1 cellular context compared by ENCODE assay signal in the genomic region with DNA sequence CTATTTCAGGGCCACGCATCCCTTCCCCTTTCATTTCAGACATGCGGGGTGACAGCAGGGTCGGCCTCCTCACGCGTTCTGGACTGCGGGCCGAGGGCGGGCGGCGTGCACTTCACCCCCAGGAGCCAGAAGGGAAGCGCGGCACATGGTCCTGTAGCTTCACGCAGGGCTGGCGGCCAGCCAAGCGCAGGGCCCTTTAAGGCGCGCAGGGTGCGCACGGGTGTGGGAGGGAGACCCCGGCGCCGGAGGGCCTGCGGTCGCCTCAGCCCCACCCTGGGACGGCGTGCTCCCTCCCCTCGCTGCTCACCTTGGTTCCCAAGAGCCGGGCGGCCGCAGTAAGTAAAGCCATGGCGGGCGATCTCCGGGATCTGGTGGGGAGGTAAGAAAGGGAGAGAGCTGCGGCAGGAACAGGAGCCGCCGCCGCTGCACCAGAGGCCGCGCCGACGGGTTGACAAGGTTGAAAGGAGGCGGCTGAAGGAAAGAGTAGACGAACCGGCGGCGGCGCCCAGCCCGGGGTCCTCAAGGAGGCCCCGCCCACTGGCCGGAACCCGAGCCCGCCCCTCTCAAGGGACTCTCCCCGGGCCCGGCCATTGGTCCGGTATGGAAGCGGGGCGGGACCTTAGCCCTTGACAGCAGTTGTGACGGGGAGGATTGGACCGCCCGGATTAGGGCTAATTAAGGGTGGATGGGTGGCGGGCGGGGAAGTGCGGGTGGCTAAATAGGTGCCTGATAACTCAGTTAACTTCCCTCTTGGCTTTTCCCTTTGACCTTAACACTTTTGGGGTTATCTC.
TF ChIP-seq lines count a peak whose summit lies in the region.

A gene (minus strand): TSS at position 478 of the 791 bp plus-strand sequence. CDS start 129 bp downstream, at position 349.

TF ChIP-seq in HEK293, 187 proteins besides CTCF, POLR2A, EP300 and RAD21 (continued from another document and continues in another):
- TF ChIP-seq ZNF341 (tag by site-specific recombination; IDR thresholded peaks at IDR 0.05; ENCODE audit: low read depth) (peak; percentile 63; the same call in 1 of the 2 replicates), ZNF596 (tag by site-specific recombination; IDR thresholded peaks at IDR 0.05) (no peak), ZNF560 (tag by site-specific recombination; IDR thresholded peaks at IDR 0.05; ENCODE audit: borderline replicate concordance) (no peak), OSR2 (tag by site-specific recombination; IDR thresholded peaks at IDR 0.05) (0 out of 2 replicates have a peak, but pooled peaks have one; percentile 30), ZNF501 (tag by site-specific recombination; IDR thresholded peaks at IDR 0.05) (peak; percentile 93), ZNF23 (tag by site-specific recombination; IDR thresholded peaks at IDR 0.05; ENCODE audit: borderline replicate concordance) (no peak), ZNF768 (tag by site-specific recombination; IDR thresholded peaks at IDR 0.05) (no peak), ZNF174 (tag by site-specific recombination; IDR thresholded peaks at IDR 0.05) (no peak), TRIM28 (IDR thresholded peaks at IDR 0.05; ENCODE audit: borderline replicate concordance, low read length) (no peak), HOXC10 (CRISPR knock-in tag; IDR thresholded peaks at IDR 0.05) (no peak), ZNF664 (tag by site-specific recombination; IDR thresholded peaks at IDR 0.05) (peak; percentile 69; the same call in 1 of the 2 replicates), ZNF274 (IDR thresholded peaks at IDR 0.05; ENCODE audit: low read length) (no peak), ZNF274 (tag by site-specific recombination; IDR thresholded peaks at IDR 0.05; ENCODE audit: borderline replicate concordance) (no peak), ZNF184 (tag by site-specific recombination; IDR thresholded peaks at IDR 0.05) (peak; percentile 65; the same call in 1 of the 2 replicates), ZNF610 (tag by site-specific recombination; IDR thresholded peaks at IDR 0.05; ENCODE audit: borderline replicate concordance) (peak; percentile 77; the same call in 1 of the 2 replicates), HOXD13 (CRISPR knock-in tag; IDR thresholded peaks at IDR 0.05; ENCODE audit: borderline replicate concordance) (no peak), ZFP37 (tag by site-specific recombination; IDR thresholded peaks at IDR 0.05) (peak; percentile 81), ZNF549 (tag by site-specific recombination; IDR thresholded peaks at IDR 0.05) (no peak), TCF7L2 (IDR thresholded peaks at IDR 0.05; ENCODE audit: borderline replicate concordance, low read depth, low read length) (no peak), ZBTB20 (tag by site-specific recombination; IDR thresholded peaks at IDR 0.05) (peak; percentile 61; the same call in 1 of the 2 replicates), ZNF843 (tag by site-specific recombination; IDR thresholded peaks at IDR 0.05) (peak; percentile 45; the same call in 1 of the 2 replicates), SP3 (tag by site-specific recombination; IDR thresholded peaks at IDR 0.05) (peak; percentile 94), ZEB2 (tag by site-specific recombination; IDR thresholded peaks at IDR 0.05) (peak; percentile 93), SALL2 (tag by site-specific recombination; IDR thresholded peaks at IDR 0.05; ENCODE audit: borderline replicate concordance) (no peak), ZSCAN23 (tag by site-specific recombination; IDR thresholded peaks at IDR 0.05) (no peak), WT1 (tag by site-specific recombination; IDR thresholded peaks at IDR 0.05) (peak; percentile 48), ZNF202 (tag by site-specific recombination; IDR thresholded peaks at IDR 0.05; ENCODE audit: borderline replicate concordance) (no peak), ZNF133 (tag by site-specific recombination; IDR thresholded peaks at IDR 0.05) (no peak), ZBTB21 (tag by site-specific recombination; IDR thresholded peaks at IDR 0.05) (0 out of 2 replicates have a peak, but pooled peaks have one; percentile 5), ZSCAN16 (tag by site-specific recombination; IDR thresholded peaks at IDR 0.05) (no peak), ZNF660 (tag by site-specific recombination; IDR thresholded peaks at IDR 0.05) (peak; percentile 71; the same call in 1 of the 2 replicates), ZNF791 (tag by site-specific recombination; IDR thresholded peaks at IDR 0.05) (no peak), BCL11A (tag by site-specific recombination; IDR thresholded peaks at IDR 0.05; ENCODE audit: low read depth) (no peak), ZNF391 (tag by site-specific recombination; IDR thresholded peaks at IDR 0.05; ENCODE audit: borderline replicate concordance, low read depth) (0 out of 2 replicates have a peak, but pooled peaks have one; percentile 61), ZNF677 (tag by site-specific recombination; IDR thresholded peaks at IDR 0.05) (no peak)
- TF ChIP-seq, protein P1, sequence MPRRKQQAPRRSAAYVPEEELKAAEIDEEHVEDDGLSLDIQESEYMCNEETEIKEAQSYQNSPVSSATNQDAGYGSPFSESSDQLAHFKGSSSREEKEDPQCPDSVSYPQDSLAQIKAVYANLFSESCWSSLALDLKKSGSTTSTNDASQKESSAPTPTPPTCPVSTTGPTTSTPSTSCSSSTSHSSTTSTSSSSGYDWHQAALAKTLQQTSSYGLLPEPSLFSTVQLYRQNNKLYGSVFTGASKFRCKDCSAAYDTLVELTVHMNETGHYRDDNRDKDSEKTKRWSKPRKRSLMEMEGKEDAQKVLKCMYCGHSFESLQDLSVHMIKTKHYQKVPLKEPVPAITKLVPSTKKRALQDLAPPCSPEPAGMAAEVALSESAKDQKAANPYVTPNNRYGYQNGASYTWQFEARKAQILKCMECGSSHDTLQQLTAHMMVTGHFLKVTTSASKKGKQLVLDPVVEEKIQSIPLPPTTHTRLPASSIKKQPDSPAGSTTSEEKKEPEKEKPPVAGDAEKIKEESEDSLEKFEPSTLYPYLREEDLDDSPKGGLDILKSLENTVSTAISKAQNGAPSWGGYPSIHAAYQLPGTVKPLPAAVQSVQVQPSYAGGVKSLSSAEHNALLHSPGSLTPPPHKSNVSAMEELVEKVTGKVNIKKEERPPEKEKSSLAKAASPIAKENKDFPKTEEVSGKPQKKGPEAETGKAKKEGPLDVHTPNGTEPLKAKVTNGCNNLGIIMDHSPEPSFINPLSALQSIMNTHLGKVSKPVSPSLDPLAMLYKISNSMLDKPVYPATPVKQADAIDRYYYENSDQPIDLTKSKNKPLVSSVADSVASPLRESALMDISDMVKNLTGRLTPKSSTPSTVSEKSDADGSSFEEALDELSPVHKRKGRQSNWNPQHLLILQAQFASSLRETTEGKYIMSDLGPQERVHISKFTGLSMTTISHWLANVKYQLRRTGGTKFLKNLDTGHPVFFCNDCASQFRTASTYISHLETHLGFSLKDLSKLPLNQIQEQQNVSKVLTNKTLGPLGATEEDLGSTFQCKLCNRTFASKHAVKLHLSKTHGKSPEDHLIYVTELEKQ (tag by site-specific recombination; IDR thresholded peaks at IDR 0.05; ENCODE audit: borderline replicate concordance), result no peak
- TF ChIP-seq, protein P2, sequence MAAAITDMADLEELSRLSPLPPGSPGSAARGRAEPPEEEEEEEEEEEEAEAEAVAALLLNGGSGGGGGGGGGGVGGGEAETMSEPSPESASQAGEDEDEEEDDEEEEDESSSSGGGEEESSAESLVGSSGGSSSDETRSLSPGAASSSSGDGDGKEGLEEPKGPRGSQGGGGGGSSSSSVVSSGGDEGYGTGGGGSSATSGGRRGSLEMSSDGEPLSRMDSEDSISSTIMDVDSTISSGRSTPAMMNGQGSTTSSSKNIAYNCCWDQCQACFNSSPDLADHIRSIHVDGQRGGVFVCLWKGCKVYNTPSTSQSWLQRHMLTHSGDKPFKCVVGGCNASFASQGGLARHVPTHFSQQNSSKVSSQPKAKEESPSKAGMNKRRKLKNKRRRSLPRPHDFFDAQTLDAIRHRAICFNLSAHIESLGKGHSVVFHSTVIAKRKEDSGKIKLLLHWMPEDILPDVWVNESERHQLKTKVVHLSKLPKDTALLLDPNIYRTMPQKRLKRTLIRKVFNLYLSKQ (tag by site-specific recombination; IDR thresholded peaks at IDR 0.05; ENCODE audit: borderline replicate concordance), result no peak
- TF ChIP-seq, protein P3, sequence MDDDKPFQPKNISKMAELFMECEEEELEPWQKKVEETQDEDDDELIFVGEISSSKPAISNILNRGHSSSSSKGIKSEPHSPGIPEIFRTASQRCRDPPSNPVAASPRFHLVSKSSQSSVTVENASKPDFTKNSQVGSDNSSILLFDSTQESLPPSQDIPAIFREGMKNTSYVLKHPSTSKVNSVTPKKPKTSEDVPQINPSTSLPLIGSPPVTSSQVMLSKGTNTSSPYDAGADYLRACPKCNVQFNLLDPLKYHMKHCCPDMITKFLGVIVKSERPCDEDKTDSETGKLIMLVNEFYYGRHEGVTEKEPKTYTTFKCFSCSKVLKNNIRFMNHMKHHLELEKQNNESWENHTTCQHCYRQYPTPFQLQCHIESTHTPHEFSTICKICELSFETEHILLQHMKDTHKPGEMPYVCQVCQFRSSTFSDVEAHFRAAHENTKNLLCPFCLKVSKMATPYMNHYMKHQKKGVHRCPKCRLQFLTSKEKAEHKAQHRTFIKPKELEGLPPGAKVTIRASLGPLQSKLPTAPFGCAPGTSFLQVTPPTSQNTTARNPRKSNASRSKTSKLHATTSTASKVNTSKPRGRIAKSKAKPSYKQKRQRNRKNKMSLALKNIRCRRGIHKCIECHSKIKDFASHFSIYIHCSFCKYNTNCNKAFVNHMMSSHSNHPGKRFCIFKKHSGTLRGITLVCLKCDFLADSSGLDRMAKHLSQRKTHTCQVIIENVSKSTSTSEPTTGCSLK (tag by site-specific recombination; IDR thresholded peaks at IDR 0.05), result no peak
- TF ChIP-seq, protein P4, sequence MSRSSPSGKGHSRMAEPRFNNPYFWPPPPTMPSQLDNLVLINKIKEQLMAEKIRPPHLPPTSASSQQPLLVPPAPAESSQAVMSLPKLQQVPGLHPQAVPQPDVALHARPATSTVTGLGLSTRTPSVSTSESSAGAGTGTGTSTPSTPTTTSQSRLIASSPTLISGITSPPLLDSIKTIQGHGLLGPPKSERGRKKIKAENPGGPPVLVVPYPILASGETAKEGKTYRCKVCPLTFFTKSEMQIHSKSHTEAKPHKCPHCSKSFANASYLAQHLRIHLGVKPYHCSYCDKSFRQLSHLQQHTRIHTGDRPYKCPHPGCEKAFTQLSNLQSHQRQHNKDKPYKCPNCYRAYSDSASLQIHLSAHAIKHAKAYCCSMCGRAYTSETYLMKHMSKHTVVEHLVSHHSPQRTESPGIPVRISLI (tag by site-specific recombination; IDR thresholded peaks at IDR 0.05), result no peak
- TF ChIP-seq, protein P5, sequence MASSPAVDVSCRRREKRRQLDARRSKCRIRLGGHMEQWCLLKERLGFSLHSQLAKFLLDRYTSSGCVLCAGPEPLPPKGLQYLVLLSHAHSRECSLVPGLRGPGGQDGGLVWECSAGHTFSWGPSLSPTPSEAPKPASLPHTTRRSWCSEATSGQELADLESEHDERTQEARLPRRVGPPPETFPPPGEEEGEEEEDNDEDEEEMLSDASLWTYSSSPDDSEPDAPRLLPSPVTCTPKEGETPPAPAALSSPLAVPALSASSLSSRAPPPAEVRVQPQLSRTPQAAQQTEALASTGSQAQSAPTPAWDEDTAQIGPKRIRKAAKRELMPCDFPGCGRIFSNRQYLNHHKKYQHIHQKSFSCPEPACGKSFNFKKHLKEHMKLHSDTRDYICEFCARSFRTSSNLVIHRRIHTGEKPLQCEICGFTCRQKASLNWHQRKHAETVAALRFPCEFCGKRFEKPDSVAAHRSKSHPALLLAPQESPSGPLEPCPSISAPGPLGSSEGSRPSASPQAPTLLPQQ (tag by site-specific recombination; IDR thresholded peaks at IDR 0.05), result peak; percentile 95
- TF ChIP-seq, protein P6, sequence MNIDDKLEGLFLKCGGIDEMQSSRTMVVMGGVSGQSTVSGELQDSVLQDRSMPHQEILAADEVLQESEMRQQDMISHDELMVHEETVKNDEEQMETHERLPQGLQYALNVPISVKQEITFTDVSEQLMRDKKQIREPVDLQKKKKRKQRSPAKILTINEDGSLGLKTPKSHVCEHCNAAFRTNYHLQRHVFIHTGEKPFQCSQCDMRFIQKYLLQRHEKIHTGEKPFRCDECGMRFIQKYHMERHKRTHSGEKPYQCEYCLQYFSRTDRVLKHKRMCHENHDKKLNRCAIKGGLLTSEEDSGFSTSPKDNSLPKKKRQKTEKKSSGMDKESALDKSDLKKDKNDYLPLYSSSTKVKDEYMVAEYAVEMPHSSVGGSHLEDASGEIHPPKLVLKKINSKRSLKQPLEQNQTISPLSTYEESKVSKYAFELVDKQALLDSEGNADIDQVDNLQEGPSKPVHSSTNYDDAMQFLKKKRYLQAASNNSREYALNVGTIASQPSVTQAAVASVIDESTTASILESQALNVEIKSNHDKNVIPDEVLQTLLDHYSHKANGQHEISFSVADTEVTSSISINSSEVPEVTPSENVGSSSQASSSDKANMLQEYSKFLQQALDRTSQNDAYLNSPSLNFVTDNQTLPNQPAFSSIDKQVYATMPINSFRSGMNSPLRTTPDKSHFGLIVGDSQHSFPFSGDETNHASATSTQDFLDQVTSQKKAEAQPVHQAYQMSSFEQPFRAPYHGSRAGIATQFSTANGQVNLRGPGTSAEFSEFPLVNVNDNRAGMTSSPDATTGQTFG (tag by site-specific recombination; IDR thresholded peaks at IDR 0.05; ENCODE audit: borderline replicate concordance), result no peak
- TF ChIP-seq, protein P7, sequence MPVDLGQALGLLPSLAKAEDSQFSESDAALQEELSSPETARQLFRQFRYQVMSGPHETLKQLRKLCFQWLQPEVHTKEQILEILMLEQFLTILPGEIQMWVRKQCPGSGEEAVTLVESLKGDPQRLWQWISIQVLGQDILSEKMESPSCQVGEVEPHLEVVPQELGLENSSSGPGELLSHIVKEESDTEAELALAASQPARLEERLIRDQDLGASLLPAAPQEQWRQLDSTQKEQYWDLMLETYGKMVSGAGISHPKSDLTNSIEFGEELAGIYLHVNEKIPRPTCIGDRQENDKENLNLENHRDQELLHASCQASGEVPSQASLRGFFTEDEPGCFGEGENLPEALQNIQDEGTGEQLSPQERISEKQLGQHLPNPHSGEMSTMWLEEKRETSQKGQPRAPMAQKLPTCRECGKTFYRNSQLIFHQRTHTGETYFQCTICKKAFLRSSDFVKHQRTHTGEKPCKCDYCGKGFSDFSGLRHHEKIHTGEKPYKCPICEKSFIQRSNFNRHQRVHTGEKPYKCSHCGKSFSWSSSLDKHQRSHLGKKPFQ (tag by site-specific recombination; IDR thresholded peaks at IDR 0.05), result no peak
- TF ChIP-seq, protein P8, sequence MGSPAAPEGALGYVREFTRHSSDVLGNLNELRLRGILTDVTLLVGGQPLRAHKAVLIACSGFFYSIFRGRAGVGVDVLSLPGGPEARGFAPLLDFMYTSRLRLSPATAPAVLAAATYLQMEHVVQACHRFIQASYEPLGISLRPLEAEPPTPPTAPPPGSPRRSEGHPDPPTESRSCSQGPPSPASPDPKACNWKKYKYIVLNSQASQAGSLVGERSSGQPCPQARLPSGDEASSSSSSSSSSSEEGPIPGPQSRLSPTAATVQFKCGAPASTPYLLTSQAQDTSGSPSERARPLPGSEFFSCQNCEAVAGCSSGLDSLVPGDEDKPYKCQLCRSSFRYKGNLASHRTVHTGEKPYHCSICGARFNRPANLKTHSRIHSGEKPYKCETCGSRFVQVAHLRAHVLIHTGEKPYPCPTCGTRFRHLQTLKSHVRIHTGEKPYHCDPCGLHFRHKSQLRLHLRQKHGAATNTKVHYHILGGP (tag by site-specific recombination; IDR thresholded peaks at IDR 0.05), result no peak
- TF ChIP-seq, protein P9, sequence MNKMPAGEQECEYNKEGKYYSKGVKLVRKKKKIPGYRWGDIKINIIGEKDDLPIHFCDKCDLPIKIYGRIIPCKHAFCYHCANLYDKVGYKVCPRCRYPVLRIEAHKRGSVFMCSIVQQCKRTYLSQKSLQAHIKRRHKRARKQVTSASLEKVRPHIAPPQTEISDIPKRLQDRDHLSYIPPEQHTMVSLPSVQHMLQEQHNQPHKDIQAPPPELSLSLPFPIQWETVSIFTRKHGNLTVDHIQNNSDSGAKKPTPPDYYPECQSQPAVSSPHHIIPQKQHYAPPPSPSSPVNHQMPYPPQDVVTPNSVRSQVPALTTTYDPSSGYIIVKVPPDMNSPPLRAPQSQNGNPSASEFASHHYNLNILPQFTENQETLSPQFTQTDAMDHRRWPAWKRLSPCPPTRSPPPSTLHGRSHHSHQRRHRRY (tag by site-specific recombination; IDR thresholded peaks at IDR 0.05), result no peak
